Comparison of ENCODE assay signal across 8 cellular contexts in genomic region chr5:16456103-16456832, GRCh38.
DNase-seq lines count a peak whose midpoint lies in the region; ATAC-seq, FAIRE-seq and TF ChIP-seq lines count a peak whose summit lies in the region.

No MANE protein-coding gene starts in this region.

- peak; percentile 36 for DNase-seq in D721Med (ENCODE audit: insufficient read length, low spot score)
- peak; percentile 73 for DNase-seq in NCI-H345 (lab: John Stamatoyannopoulos, UW)
- peak; percentile 9 to 18 for DNase-seq in activated CD4-positive, alpha-beta T cell treated with anti-CD3 and anti-CD28 coated beads, Interleukin-2, amount 50 U/mL, for 4 hours
- peak; percentile 87 for DNase-seq in fibroblast of mammary gland (ENCODE audit: low read depth)
- peak; percentile 30 for DNase-seq in nephron progenitor cell
- no peak for DNase-seq in effector memory CD4-positive, alpha-beta T cell

- H3K27ac ChIP-seq in effector memory CD4-positive, alpha-beta T cell (ENCODE audit: insufficient read depth, low read length, poor library complexity, severe bottlenecking): no peak overlapping the region

- H3K36me3 ChIP-seq in effector memory CD4-positive, alpha-beta T cell (ENCODE audit: control insufficient read depth, insufficient read depth, low read length): peaks cover 57% of the 10 kb centered on the region

- ATAC-seq in GM19324 (IDR thresholded peaks at IDR 0.05; ENCODE audit: low FRiP score, unreplicated experiment): peak; percentile 57
- ATAC-seq in HG03354 (IDR thresholded peaks at IDR 0.05; ENCODE audit: poor library complexity, severe bottlenecking, unreplicated experiment): peak; percentile 81

- H3K27ac Mint-ChIP-seq in nephron progenitor cell: no peak overlapping the region

- peak; percentile 64 for TF ChIP-seq CTCF in D721Med (IDR thresholded peaks at IDR 0.05; ENCODE audit: insufficient read depth, missing control alignments)
- peak; percentile 70 for TF ChIP-seq CTCF in fibroblast of mammary gland (conservative IDR thresholded peaks at IDR 0.05; ENCODE audit: control insufficient read depth, insufficient read depth, low read depth, low read length)
- peak; percentile 61 for TF ChIP-seq CTCF in nephron progenitor cell (IDR thresholded peaks at IDR 0.05)

- no peaks in the 10 kb centered on the region for H3K27me3 Mint-ChIP-seq in nephron progenitor cell (ENCODE audit: low read depth, poor library complexity)

- no peak overlapping the region for H3K4me3 Mint-ChIP-seq in nephron progenitor cell

- H3K4me1 ChIP-seq in effector memory CD4-positive, alpha-beta T cell (ENCODE audit: control insufficient read depth, insufficient read depth, low read length, poor library complexity, severe bottlenecking): peaks cover 7% of the 10 kb centered on the region

- H3K9me3 ChIP-seq in effector memory CD4-positive, alpha-beta T cell (ENCODE audit: control insufficient read depth, low read length): no peaks in the 10 kb centered on the region

- H3K36me3 Mint-ChIP-seq in nephron progenitor cell (ENCODE audit: low read depth): peaks cover 49% of the 10 kb centered on the region

- FAIRE-seq in D721Med (lab: Jason Lieb, UNC): no peak

- H3K4me3 ChIP-seq in fibroblast of mammary gland (ENCODE audit: control insufficient read depth, low read depth, low read length): no peak overlapping the region
- no peak overlapping the region for H3K4me3 ChIP-seq in effector memory CD4-positive, alpha-beta T cell (ENCODE audit: insufficient read depth, low read depth, low read length, poor library complexity, severe bottlenecking)

- no peaks in the 10 kb centered on the region for H3K27me3 ChIP-seq in effector memory CD4-positive, alpha-beta T cell (replicated peaks; ENCODE audit: control insufficient read depth, insufficient read depth, low read length, poor library complexity, severe bottlenecking)

- H3K9me3 Mint-ChIP-seq in nephron progenitor cell: no peaks in the 10 kb centered on the region

- H3K4me1 Mint-ChIP-seq in nephron progenitor cell: peaks cover 8% of the 10 kb centered on the region

Comparison
In these comparisons a context has a peak if more than half of its experiments do, and no peak if none do; other contexts are left out.
1. DNase-seq: peak in D721Med (single experiment), NCI-H345 (single experiment), activated CD4-positive, alpha-beta T cell treated with anti-CD3 and anti-CD28 coated beads, Interleukin-2, amount 50 U/mL, for 4 hours (2 of 2), fibroblast of mammary gland (single experiment) and nephron progenitor cell (single experiment); none in effector memory CD4-positive, alpha-beta T cell (0 of 3).
2. Peak in every context shown above with its lines, with median percentiles within 50 percentile points of each other: CTCF ChIP-seq.